In the genomic region with DNA sequence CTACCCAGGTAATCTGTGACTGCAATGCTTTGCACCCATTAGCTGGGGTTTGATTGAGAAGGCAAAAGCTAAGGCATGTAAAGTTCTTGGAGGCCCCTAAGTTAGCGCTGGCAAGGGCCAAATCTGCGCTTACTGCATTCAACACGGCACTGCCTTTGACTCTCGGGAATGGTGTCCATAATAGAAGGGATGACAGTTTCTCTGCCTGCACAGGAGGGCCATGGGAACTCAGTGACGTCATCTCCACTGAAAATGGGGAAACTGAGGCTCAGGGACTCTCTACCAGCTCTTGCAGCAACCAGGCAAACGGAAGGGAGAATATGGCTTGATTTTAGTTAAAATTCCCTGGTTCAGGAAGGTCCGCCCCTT, we compare ENCODE assay signal across 2 cellular contexts.
TF ChIP-seq lines count a peak whose summit lies in the region.

No MANE protein-coding gene starts in this region.

TF ChIP-seq in GM23338, 12 proteins besides CTCF, POLR2A, EP300 and RAD21 (continued from another document):
- TF ChIP-seq ZNF462 (CRISPR knock-in tag; IDR thresholded peaks at IDR 0.05) (no peak), CREB1 (CRISPR knock-in tag; IDR thresholded peaks at IDR 0.05; ENCODE audit: low read depth) (no peak), REST (IDR thresholded peaks at IDR 0.05; ENCODE audit: unreplicated experiment) (no peak), JUNB (IDR thresholded peaks at IDR 0.05; ENCODE audit: unreplicated experiment) (no peak)

TF ChIP-seq in WTC11, 78 proteins besides CTCF, POLR2A, EP300 and RAD21 (continued from another document):
- TF ChIP-seq ERG (CRISPR knock-in tag; IDR thresholded peaks at IDR 0.05) (no peak), TEAD4 (CRISPR knock-in tag; IDR thresholded peaks at IDR 0.05) (no peak), NR2C2 (CRISPR knock-in tag; IDR thresholded peaks at IDR 0.05) (no peak), USF1 (CRISPR knock-in tag; IDR thresholded peaks at IDR 0.05) (no peak), NR3C1 (CRISPR knock-in tag; conservative IDR thresholded peaks at IDR 0.05; ENCODE audit: low read depth) (no peak), AR (CRISPR knock-in tag; IDR thresholded peaks at IDR 0.05) (no peak), CBFB (CRISPR knock-in tag; IDR thresholded peaks at IDR 0.05; ENCODE audit: low read depth) (no peak), NFYB (CRISPR knock-in tag; conservative IDR thresholded peaks at IDR 0.05; ENCODE audit: low read depth) (no peak), IRF1 (CRISPR knock-in tag; IDR thresholded peaks at IDR 0.05) (no peak), FOXP1 (CRISPR knock-in tag; IDR thresholded peaks at IDR 0.05; ENCODE audit: borderline replicate concordance) (no peak)
- TF ChIP-seq, protein P1, sequence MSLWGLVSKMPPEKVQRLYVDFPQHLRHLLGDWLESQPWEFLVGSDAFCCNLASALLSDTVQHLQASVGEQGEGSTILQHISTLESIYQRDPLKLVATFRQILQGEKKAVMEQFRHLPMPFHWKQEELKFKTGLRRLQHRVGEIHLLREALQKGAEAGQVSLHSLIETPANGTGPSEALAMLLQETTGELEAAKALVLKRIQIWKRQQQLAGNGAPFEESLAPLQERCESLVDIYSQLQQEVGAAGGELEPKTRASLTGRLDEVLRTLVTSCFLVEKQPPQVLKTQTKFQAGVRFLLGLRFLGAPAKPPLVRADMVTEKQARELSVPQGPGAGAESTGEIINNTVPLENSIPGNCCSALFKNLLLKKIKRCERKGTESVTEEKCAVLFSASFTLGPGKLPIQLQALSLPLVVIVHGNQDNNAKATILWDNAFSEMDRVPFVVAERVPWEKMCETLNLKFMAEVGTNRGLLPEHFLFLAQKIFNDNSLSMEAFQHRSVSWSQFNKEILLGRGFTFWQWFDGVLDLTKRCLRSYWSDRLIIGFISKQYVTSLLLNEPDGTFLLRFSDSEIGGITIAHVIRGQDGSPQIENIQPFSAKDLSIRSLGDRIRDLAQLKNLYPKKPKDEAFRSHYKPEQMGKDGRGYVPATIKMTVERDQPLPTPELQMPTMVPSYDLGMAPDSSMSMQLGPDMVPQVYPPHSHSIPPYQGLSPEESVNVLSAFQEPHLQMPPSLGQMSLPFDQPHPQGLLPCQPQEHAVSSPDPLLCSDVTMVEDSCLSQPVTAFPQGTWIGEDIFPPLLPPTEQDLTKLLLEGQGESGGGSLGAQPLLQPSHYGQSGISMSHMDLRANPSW (CRISPR knock-in tag; conservative IDR thresholded peaks at IDR 0.05; ENCODE audit: low read depth), result no peak
- TF ChIP-seq, protein P2, sequence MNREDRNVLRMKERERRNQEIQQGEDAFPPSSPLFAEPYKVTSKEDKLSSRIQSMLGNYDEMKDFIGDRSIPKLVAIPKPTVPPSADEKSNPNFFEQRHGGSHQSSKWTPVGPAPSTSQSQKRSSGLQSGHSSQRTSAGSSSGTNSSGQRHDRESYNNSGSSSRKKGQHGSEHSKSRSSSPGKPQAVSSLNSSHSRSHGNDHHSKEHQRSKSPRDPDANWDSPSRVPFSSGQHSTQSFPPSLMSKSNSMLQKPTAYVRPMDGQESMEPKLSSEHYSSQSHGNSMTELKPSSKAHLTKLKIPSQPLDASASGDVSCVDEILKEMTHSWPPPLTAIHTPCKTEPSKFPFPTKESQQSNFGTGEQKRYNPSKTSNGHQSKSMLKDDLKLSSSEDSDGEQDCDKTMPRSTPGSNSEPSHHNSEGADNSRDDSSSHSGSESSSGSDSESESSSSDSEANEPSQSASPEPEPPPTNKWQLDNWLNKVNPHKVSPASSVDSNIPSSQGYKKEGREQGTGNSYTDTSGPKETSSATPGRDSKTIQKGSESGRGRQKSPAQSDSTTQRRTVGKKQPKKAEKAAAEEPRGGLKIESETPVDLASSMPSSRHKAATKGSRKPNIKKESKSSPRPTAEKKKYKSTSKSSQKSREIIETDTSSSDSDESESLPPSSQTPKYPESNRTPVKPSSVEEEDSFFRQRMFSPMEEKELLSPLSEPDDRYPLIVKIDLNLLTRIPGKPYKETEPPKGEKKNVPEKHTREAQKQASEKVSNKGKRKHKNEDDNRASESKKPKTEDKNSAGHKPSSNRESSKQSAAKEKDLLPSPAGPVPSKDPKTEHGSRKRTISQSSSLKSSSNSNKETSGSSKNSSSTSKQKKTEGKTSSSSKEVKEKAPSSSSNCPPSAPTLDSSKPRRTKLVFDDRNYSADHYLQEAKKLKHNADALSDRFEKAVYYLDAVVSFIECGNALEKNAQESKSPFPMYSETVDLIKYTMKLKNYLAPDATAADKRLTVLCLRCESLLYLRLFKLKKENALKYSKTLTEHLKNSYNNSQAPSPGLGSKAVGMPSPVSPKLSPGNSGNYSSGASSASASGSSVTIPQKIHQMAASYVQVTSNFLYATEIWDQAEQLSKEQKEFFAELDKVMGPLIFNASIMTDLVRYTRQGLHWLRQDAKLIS (CRISPR knock-in tag; IDR thresholded peaks at IDR 0.05; ENCODE audit: borderline replicate concordance), result no peak
